In genomic region chr14:54600685-54601084, GRCh38 we compare ENCODE assay signal across 20 cellular contexts. TPM values are rescaled to one million over a fixed set of nuclear protein-coding genes. Genes with fewer than 3 reads are reported as not detected.
DNase-seq lines count a peak whose midpoint lies in the region; ATAC-seq, FAIRE-seq and TF ChIP-seq lines count a peak whose summit lies in the region.
"Had no signal": no experiment of that assay in that cellular context is flagged by ENCODE, and none has a peak within 500 bp of the region (broad histone marks: within the 10 kb centered on the region; RNA-seq: fewer than 3 reads in every experiment).

No MANE protein-coding gene starts in this region.

- TF ChIP-seq CTCF in AG10803 (conservative IDR thresholded peaks at IDR 0.05; ENCODE audit: low read length) (no peak), brain microvascular endothelial cell (IDR thresholded peaks at IDR 0.05; ENCODE audit: low read depth, low read length, missing control alignments) (no peak)

- peak; percentile 80 for DNase-seq in AG10803 (ENCODE audit: low read depth)
- DNase-seq in HT1080 (ENCODE audit: low read depth): peak; percentile 28
- peak; percentile 67 for DNase-seq in brain microvascular endothelial cell
- DNase-seq in iris pigment epithelial cell (ENCODE audit: low read depth): peak; percentile 97
- DNase-seq in GM19239 (ENCODE audit: insufficient read length, low spot score): no peak
- DNase-seq in stimulated activated CD4-positive, alpha-beta T cell treated with anti-CD3 and anti-CD28 coated beads, Interleukin-4, amount 100 ng/mL, for 24 hours: no peak
- DNase-seq: colonic mucosa; erythroblast; heart right ventricle; kidney; mesendoderm; NCI-H1048; RPMI8226; stimulated activated CD4-positive, alpha-beta T cell treated with anti-CD3 and anti-CD28 coated beads, Interleukin-4, amount 100 ng/mL, for 4 hours; T-helper 1 cell had no signal

- H3K27ac ChIP-seq in brain microvascular endothelial cell: peak overlapping the region; percentile 6
- H3K27ac ChIP-seq: colonic mucosa, neutrophil, VCaP had no signal

- no peaks in the 10 kb centered on the region for H3K27me3 ChIP-seq in brain microvascular endothelial cell (replicated peaks)
- H3K27me3 ChIP-seq: colonic mucosa, heart right ventricle, neutrophil had no signal

- ATAC-seq in HG03432 (IDR thresholded peaks at IDR 0.05; ENCODE audit: unreplicated experiment) (no peak), GM19467 (IDR thresholded peaks at IDR 0.05; ENCODE audit: unreplicated experiment) (no peak)
- ATAC-seq: heart right ventricle, sciatic nerve had no signal

- FAIRE-seq in GM19239 (lab: Jason Lieb, UNC): no peak
- FAIRE-seq: kidney had no signal

- H3K4me3 ChIP-seq in AG10803 (ENCODE audit: low read length) (no peak overlapping the region), brain microvascular endothelial cell (ENCODE audit: low read depth, low read length) (no peak overlapping the region)
- H3K4me3 ChIP-seq: colonic mucosa, heart right ventricle had no signal

- in situ Hi-C loops in brain microvascular endothelial cell (cut with HindIII; ENCODE audit: low pct_ligation_motif_present, low sequenced_read_pairs): no loop called here

- no peaks in the 10 kb centered on the region for H3K36me3 ChIP-seq in brain microvascular endothelial cell (replicated peaks)
- H3K36me3 ChIP-seq: colonic mucosa, neutrophil had no signal

RNA-seq across cellular contexts. Expression of gene SAMD4A, which starts 33.8 kb away (rescaled TPM):
- total RNA-seq in HT1080 (2014; rRNA removed; shearing (Covaris generic)): 10.0 and 16.3 TPM in 2 replicates
- polyA plus RNA-seq in HT1080 (2015; cell fraction: cytosol; rRNA removed): 8.8 and 10.6 TPM in 2 replicates
- polyA plus RNA-seq in HT1080 (2015; cell fraction: nucleus; rRNA removed): 29.2 and 29.6 TPM in 2 replicates

Comparison
In these comparisons a context has a peak if more than half of its experiments do, and no peak if none do; other contexts are left out.
1. DNase-seq: peak in AG10803 (single experiment), HT1080 (single experiment), brain microvascular endothelial cell (single experiment) and iris pigment epithelial cell (single experiment); none in GM19239 (single experiment) and stimulated activated CD4-positive, alpha-beta T cell treated with anti-CD3 and anti-CD28 coated beads, Interleukin-4, amount 100 ng/mL, for 24 hours (single experiment).